ENCODE assay signal across 26 cellular contexts in genomic region chr2:26224095-26224494, GRCh38. TPM values are rescaled to one million over a fixed set of nuclear protein-coding genes. Genes with fewer than 3 reads are reported as not detected.
A peak's percentile ranks its signal among the peaks of the same experiment; 100 is the strongest.
DNase-seq lines count a peak whose midpoint lies in the region; ATAC-seq, FAIRE-seq and TF ChIP-seq lines count a peak whose summit lies in the region.
"Had no signal": no experiment of that assay in that cellular context is flagged by ENCODE, and none has a peak within 500 bp of the region (broad histone marks: within the 10 kb centered on the region; RNA-seq: fewer than 3 reads in every experiment).

No MANE protein-coding gene starts in this region.

- POLR2A ChIA-PET in HepG2 (lab: Yijun Ruan, JAX) = interaction anchor here (0.6 kb wide), 1 partner anchor 231 kb away, joined by 3 read pairs; no protein-coding TSS in a partner anchor
- POLR2A ChIA-PET in OCI-LY7 (lab: Charles Lee) = interaction anchor here (0.8 kb wide), 1 partner anchor 19 kb away, joined by 3 read pairs; no protein-coding TSS in a partner anchor

- no peak overlapping the region for H3K4me3 ChIP-seq in HepG2 (replicated peaks in 1 of 3; ENCODE audit: insufficient read depth in 1 of 3, low read depth in 2 of 3, low read length in 3 of 3)
- H3K4me3 ChIP-seq in right lobe of liver = no peak overlapping the region
- H3K4me3 ChIP-seq in OCI-LY7 (ENCODE audit: low read depth, low read length, poor library complexity, severe bottlenecking) = no peak overlapping the region
- no peak overlapping the region for H3K4me3 ChIP-seq in body of pancreas
- H3K4me3 ChIP-seq: A549; BLaER1 treated with 17β-estradiol and CSF1 and Interleukin-3, amounts not matched to agents 10 nM and 100 nM; GM12878 had no signal

- no peaks in the 10 kb centered on the region for H3K27me3 ChIP-seq in HepG2 (ENCODE audit: control insufficient read depth in 1 of 2, insufficient read depth in 2 of 2, low read length in 2 of 2)
- no peaks in the 10 kb centered on the region for H3K27me3 ChIP-seq in right lobe of liver
- H3K27me3 ChIP-seq in body of pancreas = no peaks in the 10 kb centered on the region
- H3K27me3 ChIP-seq: BLaER1 treated with 17β-estradiol and CSF1 and Interleukin-3, amounts not matched to agents 10 nM and 100 nM had no signal

- H3K9me3 ChIP-seq in HepG2 (ENCODE audit: low read length) = no peaks in the 10 kb centered on the region
- H3K9me3 ChIP-seq in right lobe of liver = no peaks in the 10 kb centered on the region
- H3K9me3 ChIP-seq in OCI-LY7 (ENCODE audit: low read length) = peaks cover 6% of the 10 kb centered on the region; the same call in 1 of the 2 replicates
- no peaks in the 10 kb centered on the region for H3K9me3 ChIP-seq in body of pancreas

- intact Hi-C loops in HepG2 (cut with micrococcal nuclease; ENCODE audit: unreplicated experiment) (no loop called here), right lobe of liver (cut with DNase I) (no loop called here), OCI-LY7 (cut with micrococcal nuclease; ENCODE audit: unreplicated experiment) (no loop called here), body of pancreas (cut with DNase I) (no loop called here)

- no peaks in the 10 kb centered on the region for H3K9me2 ChIP-seq in OCI-LY7 (ENCODE audit: insufficient read depth, low read length)

- no peak overlapping the region for H3K4me2 ChIP-seq in HepG2 (ENCODE audit: low read depth, low read length)
- no peak overlapping the region for H3K4me2 ChIP-seq in OCI-LY7 (ENCODE audit: low read length)
- H3K4me2 ChIP-seq: A549; BLaER1 treated with 17β-estradiol and CSF1 and Interleukin-3, amounts not matched to agents 10 nM and 100 nM had no signal

- H2AFZ ChIP-seq in HepG2 (ENCODE audit: low read length) = no peak overlapping the region
- no peak overlapping the region for H2AFZ ChIP-seq in OCI-LY7 (ENCODE audit: low read length)

- 72% methylated on average over 2 of the region's 2 CpGs for WGBS in HepG2 (ENCODE audit: low lambda C conversion rate)
- whole genome bisulfite sequencing in right lobe of liver (ENCODE audit: insufficient coverage, low coverage, low lambda C conversion rate, missing lambda C conversion rate) = 52% methylated on average over 2 of the region's 2 CpGs
- WGBS in body of pancreas, 2 donors = 63 to 67% methylated on average over 2 of the region's 2 CpGs

- H3K9ac ChIP-seq in HepG2 (ENCODE audit: insufficient read depth, low read depth, low read length) = no peak overlapping the region
- H3K9ac ChIP-seq: BLaER1 treated with 17β-estradiol and CSF1 and Interleukin-3, amounts not matched to agents 10 nM and 100 nM had no signal

- ATAC-seq in HepG2 (no peak), right lobe of liver (no peak), body of pancreas (no peak), GM18867 (IDR thresholded peaks at IDR 0.05; ENCODE audit: unreplicated experiment) (no peak)
- ATAC-seq: A549; CD8-positive, alpha-beta T cell; GM12878 had no signal

- CTCF ChIA-PET in HepG2 (lab: Yijun Ruan, JAX; ENCODE audit: low intra/inter-chr PET ratio, low total read pairs) = no interaction called here
- CTCF ChIA-PET in OCI-LY7 (lab: Charles Lee; ENCODE audit: unreplicated experiment) = no interaction called here

- H3K36me3 ChIP-seq in HepG2 (replicated peaks in 1 of 2; ENCODE audit: control insufficient read depth in 1 of 2, insufficient read depth in 2 of 2, low read length in 2 of 2) = peaks cover 10 to 74% of the 10 kb centered on the region in 2 experiments
- H3K36me3 ChIP-seq in right lobe of liver = peaks cover 0 to 54% (median 23%) of the 10 kb centered on the region in 4 donors
- peaks cover 90% of the 10 kb centered on the region for H3K36me3 ChIP-seq in OCI-LY7 (ENCODE audit: insufficient read depth, low read length)
- H3K36me3 ChIP-seq in body of pancreas (replicated peaks in 1 of 2; ENCODE audit: insufficient read depth in 1 of 2, low read depth in 2 of 2) = peaks cover 0 to 6% of the 10 kb centered on the region in 2 donors

- no peak for TF ChIP-seq EP300 in HepG2 (IDR thresholded peaks at IDR 0.05; ENCODE audit: low read depth in 2 of 2, low read length in 2 of 2)
- no peak for TF ChIP-seq EP300 in HepG2 (CRISPR knock-in tag; IDR thresholded peaks at IDR 0.05; ENCODE audit: borderline replicate concordance)

- TF ChIP-seq CTCF in HepG2 (CRISPR knock-in tag; IDR thresholded peaks at IDR 0.05) (no peak), right lobe of liver (IDR thresholded peaks at IDR 0.05) (no peak), OCI-LY7 (conservative IDR thresholded peaks at IDR 0.05; ENCODE audit: low read length) (no peak), body of pancreas (IDR thresholded peaks at IDR 0.05) (no peak)

- DNase-seq in HepG2 (ENCODE audit: low spot score) (no peak), right lobe of liver (no peak), OCI-LY7 (ENCODE audit: low spot score) (no peak), body of pancreas (no peak), NCI-H146 treated with DMSO at 0.1 percent for 48 hours (lab: John Stamatoyannopoulos, UW; ENCODE audit: unreplicated experiment) (no peak), NCI-H345 treated with DMSO at 0.1 percent for 48 hours (lab: John Stamatoyannopoulos, UW; ENCODE audit: unreplicated experiment) (no peak)
- DNase-seq: AML-193; Caco-2; CD4-positive, alpha-beta T cell; CD8-positive, alpha-beta T cell; DMS 273 treated with DMSO at 0.1 percent for 48 hours; DMS153; DMS53; DMS79; DND-41; EL; GDM1 had no signal

- no peak for FAIRE-seq in HepG2 (lab: Jason Lieb, UNC)
- FAIRE-seq: GM12878, GM12892, GM18507, GM19239 had no signal

- BruUV-seq in HepG2 (replicated peaks; lab: Mats Ljungman, UMichigan) = TSS peak; percentile 2
- TSS peak; percentile 14 for BruUV-seq in OCI-LY7 (replicated peaks; lab: Mats Ljungman, UMichigan)

- H3K4me1 ChIP-seq in HepG2 (ENCODE audit: insufficient read depth, low read length) (peaks cover 11% of the 10 kb centered on the region), right lobe of liver (no peaks in the 10 kb centered on the region), OCI-LY7 (ENCODE audit: insufficient read depth, low read length, poor library complexity, severe bottlenecking) (no peaks in the 10 kb centered on the region), body of pancreas (peaks cover 15% of the 10 kb centered on the region)
- H3K4me1 ChIP-seq: A549; BLaER1 treated with 17β-estradiol and CSF1 and Interleukin-3, amounts not matched to agents 10 nM and 100 nM; Caco-2 had no signal

- H3K27ac ChIP-seq in HepG2 (ENCODE audit: extremely low read length, insufficient read depth, low read length) (no peak overlapping the region), right lobe of liver (no peak overlapping the region), OCI-LY7 (ENCODE audit: low read depth, low read length, poor library complexity, severe bottlenecking) (no peak overlapping the region), body of pancreas (peak overlapping the region in 3 of 4 donors; percentile 14 to 56 (median 22))
- H3K27ac ChIP-seq: 22Rv1; A549; BLaER1 treated with 17β-estradiol and CSF1 and Interleukin-3, amounts not matched to agents 10 nM and 100 nM; C4-2B had no signal

- no peaks in the 10 kb centered on the region for H4K20me1 ChIP-seq in HepG2 (ENCODE audit: insufficient read depth, low read length)
- H4K20me1 ChIP-seq in OCI-LY7 (ENCODE audit: insufficient read depth, low read length) = no peaks in the 10 kb centered on the region

- no peak for TF ChIP-seq POLR2A in HepG2 (IDR thresholded peaks at IDR 0.05; ENCODE audit: insufficient read depth in 1 of 2, low read depth in 2 of 2, low read length in 2 of 2)
- TF ChIP-seq POLR2A in right lobe of liver (IDR thresholded peaks at IDR 0.05) = no peak
- TF ChIP-seq POLR2A in body of pancreas (IDR thresholded peaks at IDR 0.05) = no peak

- in situ Hi-C loops in HepG2 (cut with HindIII; ENCODE audit: extremely low pct_ligation_motif_present, low pct_unique_long_range_greater_than_20kb) = no loop called here

- no peaks in the 10 kb centered on the region for H3K79me2 ChIP-seq in HepG2 (ENCODE audit: insufficient read depth, low read length)
- H3K79me2 ChIP-seq in OCI-LY7 (ENCODE audit: insufficient read depth, low read depth, low read length) = no peaks in the 10 kb centered on the region

- no peak for TF ChIP-seq RAD21 in HepG2 (CRISPR knock-in tag; IDR thresholded peaks at IDR 0.05)

RNA-seq across cellular contexts. Expression of gene HADHA, which starts 20.3 kb away (rescaled TPM):
- total RNA-seq in HepG2 (2016; rRNA removed; fragmentation: Illumina TruSeq; extraction: Trizol) (270 and 385 TPM in 2 replicates), right lobe of liver (100 to 1,000 TPM; 115 to 246 (median 160) TPM), OCI-LY7 (2022) (150 and 157 TPM in 2 replicates), body of pancreas (100 to 1,000 TPM in 1 of 2 donors, 10 to 100 TPM in 1; 98.3 to 110 TPM)
- 28.5 and 37.3 TPM in 2 replicates for total RNA-seq in HepG2 (2016; cell fraction: cytosol; rRNA removed; fragmentation: Illumina TruSeq; extraction: Trizol; ENCODE audit: low read depth)
- 269 and 366 TPM in 2 replicates for total RNA-seq in HepG2 (2016; cell fraction: insoluble cytoplasmic fraction; rRNA removed; fragmentation: Illumina TruSeq; extraction: Trizol)
- total RNA-seq in HepG2 (2016; cell fraction: membrane; rRNA removed; fragmentation: Illumina TruSeq; extraction: Trizol) = 91.6 and 115 TPM in 2 replicates
- 133 TPM in 2 replicates for total RNA-seq in HepG2 (2016; cell fraction: nucleus; rRNA removed; fragmentation: Illumina TruSeq; extraction: Trizol)
- polyA plus RNA-seq in HepG2 (2011; rRNA removed) = 101 and 102 TPM in 2 replicates
- polyA plus RNA-seq in HepG2 (2011; cell fraction: cytosol; rRNA removed) = 101 and 123 TPM in 2 replicates
- 35.5 and 47.7 TPM in 2 replicates for polyA plus RNA-seq in HepG2 (2011; cell fraction: nucleus; rRNA removed)
- 178 and 209 TPM in 2 replicates for polyA plus RNA-seq in HepG2 (2012)
- 28.3 and 35.5 TPM in 2 replicates for polyA plus RNA-seq in HepG2 (2016; cell fraction: cytosol; fragmentation: Illumina TruSeq; extraction: Trizol; ENCODE audit: low read depth)
- 311 and 319 TPM in 2 replicates for polyA plus RNA-seq in HepG2 (2016; cell fraction: insoluble cytoplasmic fraction; fragmentation: Illumina TruSeq; extraction: Trizol; ENCODE audit: low read depth)
- 67.7 and 83.6 TPM in 2 replicates for polyA plus RNA-seq in HepG2 (2016; cell fraction: membrane; fragmentation: Illumina TruSeq; extraction: Trizol; ENCODE audit: low read depth)
- polyA plus RNA-seq in HepG2 (2016; cell fraction: nucleus; fragmentation: Illumina TruSeq; extraction: Trizol; ENCODE audit: insufficient read depth, low read depth) = 138 and 139 TPM in 2 replicates
- 135 and 171 TPM in 2 replicates for polyA minus RNA-seq in HepG2 (2011; rRNA and poly(A)+ RNA removed; ENCODE audit: low replicate concordance)
- polyA minus RNA-seq in HepG2 (2011; cell fraction: cytosol; rRNA and poly(A)+ RNA removed) = 120 and 132 TPM in 2 replicates
- polyA minus RNA-seq in HepG2 (2011; cell fraction: nucleus; rRNA and poly(A)+ RNA removed) = 57.7 and 75.8 TPM in 2 replicates
- 126 and 131 TPM in 2 replicates for total RNA-seq in OCI-LY7 (2014; rRNA removed; shearing (Covaris generic))

RNA-seq across cellular contexts. Expression of gene HADHB, which starts 20.6 kb away (rescaled TPM):
- 238 and 304 TPM in 2 replicates for total RNA-seq in HepG2 (2016; rRNA removed; fragmentation: Illumina TruSeq; extraction: Trizol)
- total RNA-seq in HepG2 (2016; cell fraction: cytosol; rRNA removed; fragmentation: Illumina TruSeq; extraction: Trizol; ENCODE audit: low read depth) = 27.8 and 28.9 TPM in 2 replicates
- total RNA-seq in HepG2 (2016; cell fraction: insoluble cytoplasmic fraction; rRNA removed; fragmentation: Illumina TruSeq; extraction: Trizol) = 239 and 297 TPM in 2 replicates
- total RNA-seq in HepG2 (2016; cell fraction: membrane; rRNA removed; fragmentation: Illumina TruSeq; extraction: Trizol) = 45.3 and 49.2 TPM in 2 replicates
- 107 and 123 TPM in 2 replicates for total RNA-seq in HepG2 (2016; cell fraction: nucleus; rRNA removed; fragmentation: Illumina TruSeq; extraction: Trizol)
- polyA plus RNA-seq in HepG2 (2011; rRNA removed) = 97.1 and 112 TPM in 2 replicates
- polyA plus RNA-seq in HepG2 (2011; cell fraction: cytosol; rRNA removed) = 101 and 128 TPM in 2 replicates
- polyA plus RNA-seq in HepG2 (2011; cell fraction: nucleus; rRNA removed) = 35.3 and 43.0 TPM in 2 replicates
- polyA plus RNA-seq in HepG2 (2012) = 78.1 and 124 TPM in 2 replicates
- 19.4 and 19.7 TPM in 2 replicates for polyA plus RNA-seq in HepG2 (2016; cell fraction: cytosol; fragmentation: Illumina TruSeq; extraction: Trizol; ENCODE audit: low read depth)
- polyA plus RNA-seq in HepG2 (2016; cell fraction: insoluble cytoplasmic fraction; fragmentation: Illumina TruSeq; extraction: Trizol; ENCODE audit: low read depth) = 261 and 264 TPM in 2 replicates
- 31.8 and 34.9 TPM in 2 replicates for polyA plus RNA-seq in HepG2 (2016; cell fraction: membrane; fragmentation: Illumina TruSeq; extraction: Trizol; ENCODE audit: low read depth)
- 130 and 134 TPM in 2 replicates for polyA plus RNA-seq in HepG2 (2016; cell fraction: nucleus; fragmentation: Illumina TruSeq; extraction: Trizol; ENCODE audit: insufficient read depth, low read depth)
- 138 and 239 TPM in 2 replicates for polyA minus RNA-seq in HepG2 (2011; rRNA and poly(A)+ RNA removed; ENCODE audit: low replicate concordance)
- polyA minus RNA-seq in HepG2 (2011; cell fraction: cytosol; rRNA and poly(A)+ RNA removed) = 86.5 and 95.1 TPM in 2 replicates
- 71.3 and 79.6 TPM in 2 replicates for polyA minus RNA-seq in HepG2 (2011; cell fraction: nucleus; rRNA and poly(A)+ RNA removed)
- 100 to 1,000 TPM; 129 to 295 (median 219) TPM for total RNA-seq in right lobe of liver
- 35.5 and 46.7 TPM in 2 replicates for total RNA-seq in OCI-LY7 (2014; rRNA removed; shearing (Covaris generic))
- total RNA-seq in OCI-LY7 (2022) = 55.7 and 58.1 TPM in 2 replicates
- 100 to 1,000 TPM; 108 to 127 TPM for total RNA-seq in body of pancreas

RNA-seq across cellular contexts. Expression of gene GAREM2, which starts 51.2 kb away (rescaled TPM):
- 0.31 and 0.38 TPM in 2 replicates for total RNA-seq in HepG2 (2016; rRNA removed; fragmentation: Illumina TruSeq; extraction: Trizol)
- total RNA-seq in HepG2 (2016; cell fraction: cytosol; rRNA removed; fragmentation: Illumina TruSeq; extraction: Trizol; ENCODE audit: low read depth) = 0.10 and 0.18 TPM in 2 replicates
- total RNA-seq in HepG2 (2016; cell fraction: insoluble cytoplasmic fraction; rRNA removed; fragmentation: Illumina TruSeq; extraction: Trizol) = 0.35 and 0.36 TPM in 2 replicates
- total RNA-seq in HepG2 (2016; cell fraction: membrane; rRNA removed; fragmentation: Illumina TruSeq; extraction: Trizol) = 0.55 and 0.62 TPM in 2 replicates
- total RNA-seq in HepG2 (2016; cell fraction: nucleus; rRNA removed; fragmentation: Illumina TruSeq; extraction: Trizol) = 0.28 and 0.94 TPM in 2 replicates
- 0.29 and 0.37 TPM in 2 replicates for polyA plus RNA-seq in HepG2 (2011; rRNA removed)
- polyA plus RNA-seq in HepG2 (2011; cell fraction: cytosol; rRNA removed) = 0.25 and 0.29 TPM in 2 replicates
- 0.54 and 0.56 TPM in 2 replicates for polyA plus RNA-seq in HepG2 (2011; cell fraction: nucleus; rRNA removed)
- polyA plus RNA-seq in HepG2 (2012) = 0.31 and 0.47 TPM in 2 replicates
- polyA plus RNA-seq in HepG2 (2016; cell fraction: cytosol; fragmentation: Illumina TruSeq; extraction: Trizol; ENCODE audit: low read depth) = 0.35 and 0.49 TPM in 2 replicates
- polyA plus RNA-seq in HepG2 (2016; cell fraction: insoluble cytoplasmic fraction; fragmentation: Illumina TruSeq; extraction: Trizol; ENCODE audit: low read depth) = 0.88 and 1.2 TPM in 2 replicates
- polyA plus RNA-seq in HepG2 (2016; cell fraction: membrane; fragmentation: Illumina TruSeq; extraction: Trizol; ENCODE audit: low read depth) = 0.48 and 0.61 TPM in 2 replicates
- polyA plus RNA-seq in HepG2 (2016; cell fraction: nucleus; fragmentation: Illumina TruSeq; extraction: Trizol; ENCODE audit: insufficient read depth, low read depth) = 0.59 and 1.1 TPM in 2 replicates
- polyA minus RNA-seq in HepG2 (2011; rRNA and poly(A)+ RNA removed; ENCODE audit: low replicate concordance) = 1.0 TPM in 1 of 2 replicates, not detected in the other
- polyA minus RNA-seq in HepG2 (2011; cell fraction: cytosol; rRNA and poly(A)+ RNA removed) = 0.35 and 1.1 TPM in 2 replicates
- polyA minus RNA-seq in HepG2 (2011; cell fraction: nucleus; rRNA and poly(A)+ RNA removed) = 0.25 and 0.26 TPM in 2 replicates
- under 1 TPM in 5 of 6 experiments, not detected in 1; 0.11 to 0.34 (median 0.20) TPM for total RNA-seq in right lobe of liver
- not detected in 2 replicates for total RNA-seq in OCI-LY7 (2014; rRNA removed; shearing (Covaris generic))
- 0.11 TPM in 1 of 2 replicates, not detected in the other for total RNA-seq in OCI-LY7 (2022)
- total RNA-seq in body of pancreas = 1 to 10 TPM; 1.6 TPM

Comparison
In these comparisons a context has a peak if more than half of its experiments do, and no peak if none do; other contexts are left out.
1. H3K27ac ChIP-seq: peak in body of pancreas (3 of 4); none in HepG2 (single experiment), right lobe of liver (0 of 3) and OCI-LY7 (single experiment).